Comparison of ENCODE assay signal across 1 cellular context in the genomic region with DNA sequence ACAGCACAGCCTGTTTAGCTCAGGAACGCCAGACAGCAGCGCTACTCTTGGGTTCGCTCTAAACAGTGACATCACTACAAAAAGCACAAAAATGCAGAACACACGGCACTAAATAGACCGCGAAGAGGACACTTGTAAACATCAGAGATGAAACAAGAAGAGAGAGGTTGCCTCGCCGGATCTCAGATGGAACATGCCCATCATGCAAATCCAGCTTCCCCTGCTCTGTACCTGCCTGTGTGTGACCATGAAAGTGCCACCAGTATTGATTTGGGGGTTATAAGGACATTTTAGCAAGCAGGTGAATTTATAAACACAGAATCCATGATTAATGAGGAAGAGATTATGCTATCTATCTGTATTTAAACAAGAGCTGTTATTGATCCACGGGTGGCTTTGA. TPM values are rescaled to one million over a fixed set of nuclear protein-coding genes. Genes with fewer than 3 reads are reported as not detected.
"Had no signal": no experiment of that assay in that cellular context is flagged by ENCODE, and none has a peak within 500 bp of the region (broad histone marks: within the 10 kb centered on the region; RNA-seq: fewer than 3 reads in every experiment).

No MANE protein-coding gene starts in this region.

RNA-seq across cellular contexts. Expression of a gene that starts 19.2 kb away (rescaled TPM):
- total RNA-seq: IMR-90 had no signal
